ENCODE assay signal across 2 cellular contexts in genomic region chr19:4343845-4344713, GRCh38.
A peak's percentile ranks its signal among the peaks of the same experiment; 100 is the strongest.
TF ChIP-seq lines count a peak whose summit lies in the region.

No MANE protein-coding gene starts in this region.

TF ChIP-seq in A549, 52 proteins besides CTCF, POLR2A, EP300 and RAD21:
- TF ChIP-seq JUN (IDR thresholded peaks at IDR 0.05) (no peak), ZNF302 (CRISPR knock-in tag; IDR thresholded peaks at IDR 0.05) (no peak), CEBPB (IDR thresholded peaks at IDR 0.05) (no peak), FOSL2 (IDR thresholded peaks at IDR 0.05) (no peak), FOSL2 (CRISPR knock-in tag; IDR thresholded peaks at IDR 0.05) (no peak), RFX5 (IDR thresholded peaks at IDR 0.05) (no peak), ATOH8 (CRISPR knock-in tag; IDR thresholded peaks at IDR 0.05; ENCODE audit: low read depth) (no peak), MYC (IDR thresholded peaks at IDR 0.05; ENCODE audit: borderline replicate concordance, low read length) (no peak)

TF ChIP-seq in K562, 482 proteins besides CTCF, POLR2A, EP300 and RAD21:
- no peak for TF ChIP-seq PRPF4 (IDR thresholded peaks at IDR 0.05; ENCODE audit: insufficient read depth, low read depth, low read length, poor library complexity, severe bottlenecking)
- peak; percentile 97 for TF ChIP-seq BCOR (IDR thresholded peaks at IDR 0.05)
- 0 out of 2 replicates have a peak, but pooled peaks have one; percentile 29 for TF ChIP-seq ZNF282 (CRISPR knock-in tag; IDR thresholded peaks at IDR 0.05)
- no peak for TF ChIP-seq ZNF586 (CRISPR knock-in tag; conservative IDR thresholded peaks at IDR 0.05)
- peak; percentile 33 for TF ChIP-seq RBBP5 (IDR thresholded peaks at IDR 0.05; ENCODE audit: borderline replicate concordance, insufficient read depth, low read length, poor library complexity, severe bottlenecking)
- peak; percentile 76 for TF ChIP-seq ZNF263 (CRISPR knock-in tag; IDR thresholded peaks at IDR 0.05; ENCODE audit: borderline replicate concordance)
- no peak for TF ChIP-seq ZNF699 (CRISPR knock-in tag; IDR thresholded peaks at IDR 0.05; ENCODE audit: insufficient replicate concordance)
- TF ChIP-seq ARID4B (CRISPR knock-in tag; IDR thresholded peaks at IDR 0.05) = 0 out of 2 replicates have a peak, but pooled peaks have one; percentile 5
- peak; percentile 80 for TF ChIP-seq ZKSCAN1 (IDR thresholded peaks at IDR 0.05; ENCODE audit: low read depth, low read length)
- TF ChIP-seq BRCA1 (IDR thresholded peaks at IDR 0.05) = no peak
- TF ChIP-seq BRCA1 (CRISPR knock-in tag; IDR thresholded peaks at IDR 0.05) = peak; percentile 66; the same call in 1 of the 2 replicates
TF ChIP-seq in K562: peak in this region for 7.
